10 cellular contexts compared by ENCODE assay signal in genomic region chr9:128099932-128100491, GRCh38. TPM values are rescaled to one million over a fixed set of nuclear protein-coding genes. Genes with fewer than 3 reads are reported as not detected.
DNase-seq lines count a peak whose midpoint lies in the region; ATAC-seq and TF ChIP-seq lines count a peak whose summit lies in the region.
"Had no signal": no experiment of that assay in that cellular context is flagged by ENCODE, and none has a peak within 500 bp of the region (broad histone marks: within the 10 kb centered on the region; RNA-seq: fewer than 3 reads in every experiment).

No MANE protein-coding gene starts in this region.

- H3K27ac ChIP-seq in HUES6 (ENCODE audit: low read depth, low read length) = no peak overlapping the region

- DNase-seq in left lobe of liver (ENCODE audit: low spot score) = peak; percentile 76
- DNase-seq in stimulated activated effector memory CD8-positive, alpha-beta T cell treated with anti-CD3 and anti-CD28 coated beads, Interleukin-12 subunit alpha, Interleukin-12 subunit beta, amount 100 ng/mL, for 72 hours (ENCODE audit: low spot score in 2 of 2) = no peak
- no peak for DNase-seq in SW480 (ENCODE audit: low spot score)
- DNase-seq in KG1 (lab: John Stamatoyannopoulos, UW) = no peak
- no peak for DNase-seq in CD14-positive monocyte (ENCODE audit: low spot score)
- no peak for DNase-seq in mesenteric fat pad (ENCODE audit: low spot score)
- DNase-seq: activated gamma-delta T cell had no signal

- peak overlapping the region; percentile 73; the same call in 1 of the 2 replicates for H3K4me3 ChIP-seq in HUES6 (ENCODE audit: low read depth, low read length)

- intact Hi-C loops in CD14-positive monocyte (cut with micrococcal nuclease) = loop anchor here in 1 of 2 donors (2.0 kb wide), 1 partner anchor 27 kb away; no protein-coding TSS in a partner anchor

- H3K9me3 Mint-ChIP-seq in brain (no peaks in the 10 kb centered on the region), CD14-positive monocyte (no peaks in the 10 kb centered on the region)
- no peaks in the 10 kb centered on the region for H3K9me3 Mint-ChIP-seq in stimulated activated effector memory CD8-positive, alpha-beta T cell treated with anti-CD3 and anti-CD28 coated beads, Interleukin-12 subunit alpha, Interleukin-12 subunit beta, amount 100 ng/mL, for 72 hours

- H3K9ac ChIP-seq in HUES6 (ENCODE audit: low read length) = peak overlapping the region; percentile 87

- ATAC-seq in left lobe of liver = peak; percentile 0
- ATAC-seq in stimulated activated effector memory CD8-positive, alpha-beta T cell treated with anti-CD3 and anti-CD28 coated beads, Interleukin-12 subunit alpha, Interleukin-12 subunit beta, amount 100 ng/mL, for 72 hours = no peak

- peaks cover 42% of the 10 kb centered on the region for H3K36me3 ChIP-seq in HUES6 (ENCODE audit: control insufficient read depth, insufficient read depth, low read length)

- H3K27me3 ChIP-seq in HUES6 (ENCODE audit: control insufficient read depth, insufficient read depth, low read length) = no peaks in the 10 kb centered on the region

- peaks cover 42% of the 10 kb centered on the region for H3K4me1 ChIP-seq in HUES6 (ENCODE audit: control insufficient read depth, insufficient read depth, low read length)

- TF ChIP-seq CTCF in brain (conservative IDR thresholded peaks at IDR 0.05) (no peak), CD14-positive monocyte (IDR thresholded peaks at IDR 0.05) (no peak)

- H3K4me1 Mint-ChIP-seq in brain (peaks cover 85% of the 10 kb centered on the region), CD14-positive monocyte (peaks cover 40% of the 10 kb centered on the region)
- peaks cover 50% of the 10 kb centered on the region for H3K4me1 Mint-ChIP-seq in stimulated activated effector memory CD8-positive, alpha-beta T cell treated with anti-CD3 and anti-CD28 coated beads, Interleukin-12 subunit alpha, Interleukin-12 subunit beta, amount 100 ng/mL, for 72 hours

- H3K27me3 Mint-ChIP-seq in brain (no peaks in the 10 kb centered on the region), CD14-positive monocyte (ENCODE audit: low read depth in 3 of 3) (no peaks in the 10 kb centered on the region)

- H3K36me3 Mint-ChIP-seq in brain (peaks cover 36% of the 10 kb centered on the region), CD14-positive monocyte (peaks cover 37 to 59% of the 10 kb centered on the region in 2 donors)
- H3K36me3 Mint-ChIP-seq in stimulated activated effector memory CD8-positive, alpha-beta T cell treated with anti-CD3 and anti-CD28 coated beads, Interleukin-12 subunit alpha, Interleukin-12 subunit beta, amount 100 ng/mL, for 72 hours = peaks cover 34% of the 10 kb centered on the region

- peak overlapping the region; percentile 35 to 92 (median 91) for H3K4me3 Mint-ChIP-seq in brain
- no peak overlapping the region for H3K4me3 Mint-ChIP-seq in stimulated activated effector memory CD8-positive, alpha-beta T cell treated with anti-CD3 and anti-CD28 coated beads, Interleukin-12 subunit alpha, Interleukin-12 subunit beta, amount 100 ng/mL, for 72 hours
- peak overlapping the region in 1 of 2 donors; percentile 43 for H3K4me3 Mint-ChIP-seq in CD14-positive monocyte

- H3K9me3 ChIP-seq in HUES6 (ENCODE audit: control insufficient read depth, insufficient read depth, low read depth, low read length) = no peaks in the 10 kb centered on the region

- H3K27ac Mint-ChIP-seq in brain (peak overlapping the region; percentile 83 to 99 (median 98)), CD14-positive monocyte (peak overlapping the region in 3 of 7 donors; percentile 15 to 97 (median 50))
- H3K27ac Mint-ChIP-seq in stimulated activated effector memory CD8-positive, alpha-beta T cell treated with anti-CD3 and anti-CD28 coated beads, Interleukin-12 subunit alpha, Interleukin-12 subunit beta, amount 100 ng/mL, for 72 hours = peak overlapping the region; percentile 64

RNA-seq across cellular contexts. Expression of gene PTGES2, which starts 27.5 kb away (rescaled TPM):
- polyA plus RNA-seq in brain (ENCODE audit: insufficient read depth, low read depth, low replicate concordance) = 115 TPM
- total RNA-seq in left lobe of liver = 35.8 TPM
- polyA plus RNA-seq in CD14-positive monocyte = 10 to 100 TPM; 42.0 to 49.4 TPM
- 59.5 TPM for total RNA-seq in mesenteric fat pad

RNA-seq across cellular contexts. Expression of gene SLC25A25, which starts 32.0 kb away (rescaled TPM):
- polyA plus RNA-seq in brain (ENCODE audit: insufficient read depth, low read depth, low replicate concordance) = 64.7 TPM
- 76.9 TPM for total RNA-seq in left lobe of liver
- 1 to 10 TPM; 5.1 to 6.3 TPM for polyA plus RNA-seq in CD14-positive monocyte
- total RNA-seq in mesenteric fat pad = 89.5 TPM

RNA-seq across cellular contexts. Expression of gene NAIF1, which starts 32.9 kb away (rescaled TPM):
- polyA plus RNA-seq in brain (ENCODE audit: insufficient read depth, low read depth, low replicate concordance) = 12.2 TPM
- total RNA-seq in left lobe of liver = 6.3 TPM
- 1 to 10 TPM; 4.6 to 5.6 TPM for polyA plus RNA-seq in CD14-positive monocyte
- 5.7 TPM for total RNA-seq in mesenteric fat pad

RNA-seq across cellular contexts. Expression of gene LCN2, which starts 49.2 kb away (rescaled TPM):
- polyA plus RNA-seq in brain (ENCODE audit: insufficient read depth, low read depth, low replicate concordance) = not detected
- total RNA-seq in left lobe of liver = 2.7 TPM
- polyA plus RNA-seq in CD14-positive monocyte = under 1 TPM in 1 of 2 donors, not detected in 1; 0.83 TPM
- total RNA-seq in mesenteric fat pad = 0.64 TPM
- total RNA-seq: pulmonary artery endothelial cell had no signal
